Comparison of ENCODE assay signal across 1 cellular context in genomic region chr2:238162171-238162515, GRCh38.
TF ChIP-seq lines count a peak whose summit lies in the region.

No MANE protein-coding gene starts in this region.

TF ChIP-seq in IMR-90, 13 proteins besides CTCF, POLR2A, EP300 and RAD21:
- no peak for TF ChIP-seq MAZ (IDR thresholded peaks at IDR 0.05; ENCODE audit: borderline replicate concordance, low read depth, low read length)
- TF ChIP-seq, protein P1, sequence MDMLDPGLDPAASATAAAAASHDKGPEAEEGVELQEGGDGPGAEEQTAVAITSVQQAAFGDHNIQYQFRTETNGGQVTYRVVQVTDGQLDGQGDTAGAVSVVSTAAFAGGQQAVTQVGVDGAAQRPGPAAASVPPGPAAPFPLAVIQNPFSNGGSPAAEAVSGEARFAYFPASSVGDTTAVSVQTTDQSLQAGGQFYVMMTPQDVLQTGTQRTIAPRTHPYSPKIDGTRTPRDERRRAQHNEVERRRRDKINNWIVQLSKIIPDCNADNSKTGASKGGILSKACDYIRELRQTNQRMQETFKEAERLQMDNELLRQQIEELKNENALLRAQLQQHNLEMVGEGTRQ (IDR thresholded peaks at IDR 0.05; ENCODE audit: low read depth, low read length): no peak
- no peak for TF ChIP-seq RFX5 (IDR thresholded peaks at IDR 0.05; ENCODE audit: low read depth, low read length)
